14 cellular contexts compared by ENCODE assay signal in genomic region chr1:231020816-231021215, GRCh38. TPM values are rescaled to one million over a fixed set of nuclear protein-coding genes. Genes with fewer than 3 reads are reported as not detected.
DNase-seq lines count a peak whose midpoint lies in the region; ATAC-seq and TF ChIP-seq lines count a peak whose summit lies in the region.
"Had no signal": no experiment of that assay in that cellular context is flagged by ENCODE, and none has a peak within 500 bp of the region (broad histone marks: within the 10 kb centered on the region; RNA-seq: fewer than 3 reads in every experiment).

No MANE protein-coding gene starts in this region.

- CTCF ChIA-PET in naive thymus-derived CD4-positive, alpha-beta T cell (lab: Charles Lee): interaction anchor here (0.6 kb wide), 1 partner anchor 106 kb away, joined by 4 read pairs; no protein-coding TSS in a partner anchor

- ATAC-seq in naive thymus-derived CD4-positive, alpha-beta T cell: peak; percentile 14
- ATAC-seq in GM21390 (IDR thresholded peaks at IDR 0.05; ENCODE audit: unreplicated experiment): no peak
- no peak for ATAC-seq in HG03378 (IDR thresholded peaks at IDR 0.05; ENCODE audit: unreplicated experiment)
- ATAC-seq: A549 had no signal

- WGBS in endodermal cell (ENCODE audit: insufficient coverage in 1 of 2, insufficient read length in 1 of 2), 2 experiments: 54 to 63% methylated on average over 4 to 7 of the region's 7 CpGs

- H3K36me3 ChIP-seq in HUES48 (ENCODE audit: control insufficient read depth, insufficient read depth, low read length) (no peaks in the 10 kb centered on the region), endodermal cell (ENCODE audit: control insufficient read depth, insufficient read depth, low read length) (peaks cover 54% of the 10 kb centered on the region)
- peaks cover 0 to 10% (median 0%) of the 10 kb centered on the region in 3 experiments for H3K36me3 ChIP-seq in naive thymus-derived CD4-positive, alpha-beta T cell (ENCODE audit: control insufficient read depth in 2 of 3, insufficient read depth in 3 of 3, low read length in 3 of 3)
- H3K36me3 ChIP-seq: Peyer's patch had no signal

- POLR2A ChIA-PET in naive thymus-derived CD4-positive, alpha-beta T cell (lab: Charles Lee): no interaction called here

- peak overlapping the region; percentile 60 for H3K27ac Mint-ChIP-seq in T-helper 2 cell treated with Interferon-gamma antibody and Interleukin-4, amounts not matched to agents 5 μg/mL and 100 μg/mL, for 36 hours
- H3K27ac Mint-ChIP-seq in endodermal cell: no peak overlapping the region
- peak overlapping the region in 7 of 9 donors; percentile 13 to 82 (median 57) for H3K27ac Mint-ChIP-seq in naive thymus-derived CD4-positive, alpha-beta T cell

- intact Hi-C loops in naive thymus-derived CD4-positive, alpha-beta T cell (cut with micrococcal nuclease): no loop called here

- no peak for DNase-seq in T-helper 2 cell treated with Interferon-gamma antibody and Interleukin-4, amounts not matched to agents 5 μg/mL and 100 μg/mL, for 36 hours (ENCODE audit: low spot score)
- DNase-seq in T-helper 2 cell: no peak
- peak; percentile 80 for DNase-seq in endodermal cell
- DNase-seq in naive thymus-derived CD4-positive, alpha-beta T cell: no peak
- DNase-seq in NK-92 (lab: John Stamatoyannopoulos, UW; ENCODE audit: unreplicated experiment): no peak
- DNase-seq: activated CD4-positive, alpha-beta T cell treated with anti-CD3 and anti-CD28 coated beads, Interleukin-2, amount 50 U/mL, for 4 hours; cortex of kidney; NCI-H1105 treated with DMSO at 0.1 percent for 48 hours; NCI-H510A; Peyer's patch had no signal

- H3K9me3 ChIP-seq in HUES48 (ENCODE audit: control insufficient read depth, insufficient read depth, low read length) (no peaks in the 10 kb centered on the region), endodermal cell (ENCODE audit: control insufficient read depth, low read length) (no peaks in the 10 kb centered on the region)
- no peaks in the 10 kb centered on the region for H3K9me3 ChIP-seq in naive thymus-derived CD4-positive, alpha-beta T cell (ENCODE audit: control insufficient read depth in 2 of 3, low read length in 3 of 3)
- H3K9me3 ChIP-seq: A549, Peyer's patch had no signal

- no peaks in the 10 kb centered on the region for H3K27me3 Mint-ChIP-seq in T-helper 2 cell treated with Interferon-gamma antibody and Interleukin-4, amounts not matched to agents 5 μg/mL and 100 μg/mL, for 36 hours (ENCODE audit: low read depth)
- peaks cover 4% of the 10 kb centered on the region for H3K27me3 Mint-ChIP-seq in endodermal cell (ENCODE audit: insufficient read depth)
- no peaks in the 10 kb centered on the region for H3K27me3 Mint-ChIP-seq in naive thymus-derived CD4-positive, alpha-beta T cell

- H3K4me3 ChIP-seq in HUES48 (ENCODE audit: low read depth, low read length) (no peak overlapping the region), endodermal cell (ENCODE audit: low read length) (no peak overlapping the region)
- H3K4me3 ChIP-seq in naive thymus-derived CD4-positive, alpha-beta T cell (ENCODE audit: low read length): no peak overlapping the region
- H3K4me3 ChIP-seq: A549, Peyer's patch had no signal

- peaks cover 9% of the 10 kb centered on the region for H3K4me1 Mint-ChIP-seq in T-helper 2 cell treated with Interferon-gamma antibody and Interleukin-4, amounts not matched to agents 5 μg/mL and 100 μg/mL, for 36 hours (ENCODE audit: low read depth)
- peaks cover 21% of the 10 kb centered on the region for H3K4me1 Mint-ChIP-seq in endodermal cell
- peaks cover 9 to 16% (median 11%) of the 10 kb centered on the region in 7 donors for H3K4me1 Mint-ChIP-seq in naive thymus-derived CD4-positive, alpha-beta T cell

- no peaks in the 10 kb centered on the region for H3K9me3 Mint-ChIP-seq in T-helper 2 cell treated with Interferon-gamma antibody and Interleukin-4, amounts not matched to agents 5 μg/mL and 100 μg/mL, for 36 hours
- no peaks in the 10 kb centered on the region for H3K9me3 Mint-ChIP-seq in endodermal cell
- no peaks in the 10 kb centered on the region for H3K9me3 Mint-ChIP-seq in naive thymus-derived CD4-positive, alpha-beta T cell

- H3K4me3 Mint-ChIP-seq in T-helper 2 cell treated with Interferon-gamma antibody and Interleukin-4, amounts not matched to agents 5 μg/mL and 100 μg/mL, for 36 hours: peak overlapping the region; percentile 59
- H3K4me3 Mint-ChIP-seq in endodermal cell: no peak overlapping the region
- H3K4me3 Mint-ChIP-seq in naive thymus-derived CD4-positive, alpha-beta T cell: peak overlapping the region in 2 of 10 donors; percentile 16 to 77

- peaks cover 6% of the 10 kb centered on the region for H3K36me3 Mint-ChIP-seq in T-helper 2 cell treated with Interferon-gamma antibody and Interleukin-4, amounts not matched to agents 5 μg/mL and 100 μg/mL, for 36 hours (ENCODE audit: low read depth)
- H3K36me3 Mint-ChIP-seq in endodermal cell (ENCODE audit: low read depth): peaks cover 71% of the 10 kb centered on the region
- peaks cover 0 to 24% (median 12%) of the 10 kb centered on the region in 5 donors for H3K36me3 Mint-ChIP-seq in naive thymus-derived CD4-positive, alpha-beta T cell

- H3K27me3 ChIP-seq in HUES48 (ENCODE audit: control insufficient read depth, insufficient read depth, low read length) (peaks cover 23% of the 10 kb centered on the region), endodermal cell (ENCODE audit: control insufficient read depth, insufficient read depth, low read length, poor library complexity, severe bottlenecking) (no peaks in the 10 kb centered on the region)
- H3K27me3 ChIP-seq in naive thymus-derived CD4-positive, alpha-beta T cell (ENCODE audit: control insufficient read depth in 2 of 2, insufficient read depth in 2 of 2, low read length in 2 of 2): no peaks in the 10 kb centered on the region
- H3K27me3 ChIP-seq: Peyer's patch had no signal

- H3K27ac ChIP-seq in HUES48 (ENCODE audit: low read depth, low read length) (peak overlapping the region; percentile 65), endodermal cell (ENCODE audit: low read depth, low read length) (no peak overlapping the region)
- no peak overlapping the region for H3K27ac ChIP-seq in naive thymus-derived CD4-positive, alpha-beta T cell (ENCODE audit: low read depth, low read length)
- H3K27ac ChIP-seq: A549 had no signal

- H3K4me1 ChIP-seq in HUES48 (ENCODE audit: control insufficient read depth, insufficient read depth, low read length): peaks cover 21% of the 10 kb centered on the region
- H3K4me1 ChIP-seq in endodermal cell (ENCODE audit: control insufficient read depth, insufficient read depth, low read length): no peaks in the 10 kb centered on the region
- no peaks in the 10 kb centered on the region for H3K4me1 ChIP-seq in naive thymus-derived CD4-positive, alpha-beta T cell (ENCODE audit: control insufficient read depth in 2 of 2, insufficient read depth in 2 of 2, low read length in 2 of 2)
- H3K4me1 ChIP-seq: A549, Peyer's patch had no signal

- no peak overlapping the region for H3K9ac ChIP-seq in HUES48 (ENCODE audit: low read depth, low read length)
- H3K9ac ChIP-seq in endodermal cell (ENCODE audit: extremely low read depth, low read length, poor library complexity, severe bottlenecking): no peak overlapping the region

- TF ChIP-seq CTCF in endodermal cell (conservative IDR thresholded peaks at IDR 0.05): no peak

RNA-seq across cellular contexts. Expression of gene FAM89A, which starts 19.2 kb away (rescaled TPM):
- 10 to 100 TPM; 55.9 to 57.7 TPM for total RNA-seq in endodermal cell
- 20.4 TPM for polyA plus RNA-seq in endodermal cell (2013, experiment 1 of 2)
- 20.4 TPM for polyA plus RNA-seq in endodermal cell (2013, experiment 2 of 2)
- total RNA-seq in naive thymus-derived CD4-positive, alpha-beta T cell: 1 to 10 TPM; 4.5 to 9.0 (median 6.9) TPM
- 10 to 100 TPM in 1 of 2 donors, 1 to 10 TPM in 1; 9.0 to 12.0 TPM for polyA plus RNA-seq in naive thymus-derived CD4-positive, alpha-beta T cell

RNA-seq across cellular contexts. Expression of gene ARV1, which starts 41.9 kb away (rescaled TPM):
- 10 to 100 TPM in 1 of 2 donors, 1 to 10 TPM in 1; 8.4 to 12.5 TPM for total RNA-seq in endodermal cell
- 24.5 TPM for polyA plus RNA-seq in endodermal cell (2013, experiment 1 of 2)
- 21.3 TPM for polyA plus RNA-seq in endodermal cell (2013, experiment 2 of 2)
- total RNA-seq in naive thymus-derived CD4-positive, alpha-beta T cell: 10 to 100 TPM in 3 of 5 experiments, 1 to 10 TPM in 2; 5.6 to 15.2 (median 11.5) TPM
- polyA plus RNA-seq in naive thymus-derived CD4-positive, alpha-beta T cell: 10 to 100 TPM; 32.6 to 35.8 TPM

RNA-seq across cellular contexts. Expression of gene TTC13, which starts 42.2 kb away (rescaled TPM):
- total RNA-seq in endodermal cell: 10 to 100 TPM; 12.4 to 14.5 TPM
- 18.5 TPM for polyA plus RNA-seq in endodermal cell (2013, experiment 1 of 2)
- 19.7 TPM for polyA plus RNA-seq in endodermal cell (2013, experiment 2 of 2)
- total RNA-seq in naive thymus-derived CD4-positive, alpha-beta T cell: 10 to 100 TPM; 31.8 to 54.6 (median 45.1) TPM
- 10 to 100 TPM in 1 of 2 donors, 1 to 10 TPM in 1; 9.9 to 10.8 TPM for polyA plus RNA-seq in naive thymus-derived CD4-positive, alpha-beta T cell

Comparison
In these comparisons a context has a peak if more than half of its experiments do, and no peak if none do; other contexts are left out.
1. RNA of gene FAM89A, which starts 19.2 kb away (total RNA-seq): 55.9 to 57.7 TPM in endodermal cell; 4.5 to 9.0 TPM in naive thymus-derived CD4-positive, alpha-beta T cell; every median in the first group is over 4 times any median in the second.